In the genomic region with DNA sequence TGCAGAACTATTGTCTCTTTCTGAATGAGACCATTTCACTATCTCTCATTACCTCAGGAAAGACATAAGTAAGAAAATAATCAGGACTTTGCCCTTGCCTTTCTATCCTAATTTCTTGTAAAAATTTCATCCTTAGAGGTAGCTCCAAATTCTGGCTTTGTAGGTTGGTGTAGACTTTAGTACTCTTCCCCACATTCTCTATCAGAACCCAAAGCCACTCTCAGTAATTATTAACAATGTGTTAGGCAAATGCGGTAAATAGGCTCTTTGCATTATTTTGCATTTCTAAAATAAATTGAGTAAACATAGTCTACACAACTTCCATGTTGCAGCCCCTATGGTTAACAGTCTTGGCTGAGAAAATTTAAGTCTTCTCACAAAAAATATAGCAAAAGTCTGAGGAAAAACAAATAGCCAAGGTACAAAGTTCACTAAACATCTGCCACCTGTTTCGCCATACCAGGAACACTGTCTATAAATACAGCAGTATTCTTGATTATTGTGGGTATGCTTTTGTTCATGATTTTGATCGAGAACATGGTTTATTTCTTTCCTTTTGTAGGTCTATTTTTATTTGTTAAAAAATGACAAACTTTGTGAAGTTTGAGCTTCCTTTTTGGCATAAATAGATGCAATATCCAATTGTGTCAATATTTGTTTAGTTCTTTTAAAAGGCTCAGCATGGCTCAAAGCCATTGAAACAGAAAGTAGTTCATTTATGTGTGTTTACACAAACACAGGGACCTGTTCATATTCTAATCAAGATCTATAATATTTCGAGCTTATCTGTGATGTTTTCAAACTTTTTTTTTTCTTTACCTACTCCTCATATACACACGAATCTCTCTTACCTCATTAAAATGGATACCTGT, we compare ENCODE assay signal across 1 cellular context.
TF ChIP-seq lines count a peak whose summit lies in the region.

No MANE protein-coding gene starts in this region.

TF ChIP-seq in HepG2, 621 proteins besides CTCF, POLR2A, EP300 and RAD21 (continued from another document and continues in another):
- TF ChIP-seq, protein P1, sequence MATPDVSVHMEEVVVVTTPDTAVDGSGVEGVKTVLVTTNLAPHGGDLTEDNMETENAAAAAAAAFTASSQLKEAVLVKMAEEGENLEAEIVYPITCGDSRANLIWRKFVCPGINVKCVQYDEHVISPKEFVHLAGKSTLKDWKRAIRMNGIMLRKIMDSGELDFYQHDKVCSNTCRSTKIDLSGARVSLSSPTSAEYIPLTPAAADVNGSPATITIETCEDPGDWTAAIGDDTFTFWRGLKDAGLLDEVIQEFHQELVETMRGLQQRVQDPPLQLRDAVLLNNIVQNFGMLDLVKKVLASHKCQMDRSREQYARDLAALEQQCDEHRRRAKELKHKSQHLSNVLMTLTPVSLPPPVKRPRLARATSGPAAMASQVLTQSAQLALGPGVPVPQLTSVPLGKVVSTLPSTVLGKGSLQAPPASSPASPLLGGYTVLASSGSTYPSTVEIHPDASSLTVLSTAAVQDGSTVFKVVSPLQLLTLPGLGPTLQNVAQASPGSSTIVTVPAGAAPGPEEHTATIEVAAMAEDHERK (CRISPR knock-in tag; IDR thresholded peaks at IDR 0.05; ENCODE audit: low read depth), result no peak
- TF ChIP-seq TFAP4 (IDR thresholded peaks at IDR 0.05; ENCODE audit: borderline replicate concordance, low read depth) (peak; percentile 90), ISX (CRISPR knock-in tag; conservative IDR thresholded peaks at IDR 0.05) (no peak), HNF4G (IDR thresholded peaks at IDR 0.05; ENCODE audit: borderline replicate concordance, low read depth, low read length) (peak; percentile 75), HNF4G (CRISPR knock-in tag; IDR thresholded peaks at IDR 0.05; ENCODE audit: borderline replicate concordance, low read depth) (peak; percentile 65; the same call in 1 of the 2 replicates), SAP130 (CRISPR knock-in tag; IDR thresholded peaks at IDR 0.05; ENCODE audit: low read depth) (0 out of 2 replicates have a peak, but pooled peaks have one; percentile 15), ZNF317 (CRISPR knock-in tag; IDR thresholded peaks at IDR 0.05) (peak; percentile 34; the same call in 1 of the 2 replicates), SKI (IDR thresholded peaks at IDR 0.05; ENCODE audit: partially characterized antibody) (peak; percentile 27), CEBPG (CRISPR knock-in tag; IDR thresholded peaks at IDR 0.05) (peak; percentile 75), SOX5 (CRISPR knock-in tag; IDR thresholded peaks at IDR 0.05; ENCODE audit: borderline replicate concordance) (peak; percentile 69), ZEB1 (IDR thresholded peaks at IDR 0.05; ENCODE audit: insufficient replicate concordance, low read depth) (no peak), FOXA1 (IDR thresholded peaks at IDR 0.05) (peak; percentile 82), FOXA1 (CRISPR knock-in tag; IDR thresholded peaks at IDR 0.05) (peak; percentile 40; the same call in 1 of the 2 replicates), MED1 (CRISPR knock-in tag; IDR thresholded peaks at IDR 0.05) (peak; percentile 23; the same call in 1 of the 2 replicates), CEBPB (IDR thresholded peaks at IDR 0.05; ENCODE audit: borderline replicate concordance, low read depth, low read length) (peak; percentile 88), ZNF331 (CRISPR knock-in tag; IDR thresholded peaks at IDR 0.05) (peak; percentile 27; the same call in 1 of the 2 replicates), PAXIP1 (CRISPR knock-in tag; conservative IDR thresholded peaks at IDR 0.05) (peak; percentile 86), SOX6 (IDR thresholded peaks at IDR 0.05) (no peak), SOX6 (CRISPR knock-in tag; IDR thresholded peaks at IDR 0.05) (peak; percentile 78; the same call in 1 of the 2 replicates), ELF3 (CRISPR knock-in tag; IDR thresholded peaks at IDR 0.05) (peak; percentile 89), HMG20A (CRISPR knock-in tag; IDR thresholded peaks at IDR 0.05; ENCODE audit: borderline replicate concordance) (peak; percentile 72), NFYC (CRISPR knock-in tag; IDR thresholded peaks at IDR 0.05) (no peak), ZNF619 (CRISPR knock-in tag; IDR thresholded peaks at IDR 0.05) (no peak), ASH2L (IDR thresholded peaks at IDR 0.05; ENCODE audit: insufficient read length, low read depth, low read length) (peak; percentile 84), CREB1 (IDR thresholded peaks at IDR 0.05) (no peak), CREB1 (CRISPR knock-in tag; IDR thresholded peaks at IDR 0.05) (peak; percentile 50; the same call in 1 of the 2 replicates), ELF1 (CRISPR knock-in tag; IDR thresholded peaks at IDR 0.05) (0 out of 2 replicates have a peak, but pooled peaks have one; percentile 28), FOXP1 (IDR thresholded peaks at IDR 0.05) (no peak), FOXP1 (CRISPR knock-in tag; IDR thresholded peaks at IDR 0.05) (peak; percentile 84), ATRX (CRISPR knock-in tag; IDR thresholded peaks at IDR 0.05; ENCODE audit: borderline replicate concordance) (no peak), SOX13 (IDR thresholded peaks at IDR 0.05) (no peak), SOX13 (CRISPR knock-in tag; conservative IDR thresholded peaks at IDR 0.05 in 1 of 2, IDR thresholded peaks at IDR 0.05 in 1 of 2) (peak in 1 of 2 experiments; percentile 84; a peak in 2 of 4 replicates), CREM (IDR thresholded peaks at IDR 0.05) (peak; percentile 14; the same call in 1 of the 2 replicates), CREM (CRISPR knock-in tag; IDR thresholded peaks at IDR 0.05) (no peak), FOXA3 (CRISPR knock-in tag; IDR thresholded peaks at IDR 0.05) (peak; percentile 77), ZFAT (CRISPR knock-in tag; conservative IDR thresholded peaks at IDR 0.05) (0 out of 2 replicates have a peak, but pooled peaks have one; percentile 32), MBD4 (IDR thresholded peaks at IDR 0.05; ENCODE audit: borderline replicate concordance, low read length) (peak; percentile 51; the same call in 1 of the 2 replicates), TEAD3 (CRISPR knock-in tag; optimal IDR thresholded peaks at IDR 0.05; ENCODE audit: borderline replicate concordance) (peak; percentile 33), ZNF775 (CRISPR knock-in tag; IDR thresholded peaks at IDR 0.05; ENCODE audit: borderline replicate concordance) (no peak), ARID4A (CRISPR knock-in tag; IDR thresholded peaks at IDR 0.05; ENCODE audit: borderline replicate concordance) (no peak), ARID5B (CRISPR knock-in tag; IDR thresholded peaks at IDR 0.05) (peak; percentile 86), KDM6A (CRISPR knock-in tag; IDR thresholded peaks at IDR 0.05; ENCODE audit: low read depth) (peak; percentile 78)
- TF ChIP-seq, protein P2, sequence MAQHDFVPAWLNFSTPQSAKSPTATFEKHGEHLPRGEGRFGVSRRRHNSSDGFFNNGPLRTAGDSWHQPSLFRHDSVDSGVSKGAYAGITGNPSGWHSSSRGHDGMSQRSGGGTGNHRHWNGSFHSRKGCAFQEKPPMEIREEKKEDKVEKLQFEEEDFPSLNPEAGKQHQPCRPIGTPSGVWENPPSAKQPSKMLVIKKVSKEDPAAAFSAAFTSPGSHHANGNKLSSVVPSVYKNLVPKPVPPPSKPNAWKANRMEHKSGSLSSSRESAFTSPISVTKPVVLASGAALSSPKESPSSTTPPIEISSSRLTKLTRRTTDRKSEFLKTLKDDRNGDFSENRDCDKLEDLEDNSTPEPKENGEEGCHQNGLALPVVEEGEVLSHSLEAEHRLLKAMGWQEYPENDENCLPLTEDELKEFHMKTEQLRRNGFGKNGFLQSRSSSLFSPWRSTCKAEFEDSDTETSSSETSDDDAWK (CRISPR knock-in tag; IDR thresholded peaks at IDR 0.05), result no peak
- TF ChIP-seq, protein P3, sequence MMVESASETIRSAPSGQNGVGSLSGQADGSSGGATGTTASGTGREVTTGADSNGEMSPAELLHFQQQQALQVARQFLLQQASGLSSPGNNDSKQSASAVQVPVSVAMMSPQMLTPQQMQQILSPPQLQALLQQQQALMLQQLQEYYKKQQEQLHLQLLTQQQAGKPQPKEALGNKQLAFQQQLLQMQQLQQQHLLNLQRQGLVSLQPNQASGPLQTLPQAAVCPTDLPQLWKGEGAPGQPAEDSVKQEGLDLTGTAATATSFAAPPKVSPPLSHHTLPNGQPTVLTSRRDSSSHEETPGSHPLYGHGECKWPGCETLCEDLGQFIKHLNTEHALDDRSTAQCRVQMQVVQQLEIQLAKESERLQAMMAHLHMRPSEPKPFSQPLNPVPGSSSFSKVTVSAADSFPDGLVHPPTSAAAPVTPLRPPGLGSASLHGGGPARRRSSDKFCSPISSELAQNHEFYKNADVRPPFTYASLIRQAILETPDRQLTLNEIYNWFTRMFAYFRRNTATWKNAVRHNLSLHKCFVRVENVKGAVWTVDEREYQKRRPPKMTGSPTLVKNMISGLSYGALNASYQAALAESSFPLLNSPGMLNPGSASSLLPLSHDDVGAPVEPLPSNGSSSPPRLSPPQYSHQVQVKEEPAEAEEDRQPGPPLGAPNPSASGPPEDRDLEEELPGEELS (CRISPR knock-in tag; IDR thresholded peaks at IDR 0.05), result peak; percentile 66; the same call in 1 of the 2 replicates
